19 cellular contexts compared by ENCODE assay signal in genomic region chr5:98638701-98639100, GRCh38.
DNase-seq lines count a peak whose midpoint lies in the region; ATAC-seq, FAIRE-seq and TF ChIP-seq lines count a peak whose summit lies in the region.
"Had no signal": no experiment of that assay in that cellular context is flagged by ENCODE, and none has a peak within 500 bp of the region (broad histone marks: within the 10 kb centered on the region; RNA-seq: fewer than 3 reads in every experiment).

No MANE protein-coding gene starts in this region.

- H3K4me3 ChIP-seq in right cardiac atrium (ENCODE audit: low read length) (no peak overlapping the region), heart right ventricle (no peak overlapping the region), kidney (ENCODE audit: low read length in 2 of 2) (no peak overlapping the region)
- H3K4me3 ChIP-seq: K562, PC-9, vagina had no signal

- 29% methylated on average over 1 of the region's 1 CpG for WGBS in right cardiac atrium
- WGBS in heart right ventricle, 2 donors, result 51 to 52% methylated on average over 1 of the region's 1 CpG

- no peaks in the 10 kb centered on the region for H3K27me3 Mint-ChIP-seq in natural killer cell treated with Interleukin-12 subunit alpha and Interleukin-12 subunit beta and Interleukin-15 and Interleukin-18, amount 100 ng/mL, for 72 hours
- H3K27me3 Mint-ChIP-seq in activated T-cell treated with anti-CD3 and anti-CD28 coated beads, Interleukin-2, amount 50 U/mL, for 24 hours, result peaks cover 2% of the 10 kb centered on the region
- no peaks in the 10 kb centered on the region for H3K27me3 Mint-ChIP-seq in nephron progenitor cell (ENCODE audit: low read depth, poor library complexity)
- H3K27me3 Mint-ChIP-seq: activated B cell treated with CpG ODN at 0.5 μM for 24 hours had no signal

- peak; percentile 31 to 80 for ATAC-seq in right cardiac atrium
- ATAC-seq in heart right ventricle, result no peak
- no peak for ATAC-seq in natural killer cell treated with Interleukin-12 subunit alpha and Interleukin-12 subunit beta and Interleukin-15 and Interleukin-18, amount 100 ng/mL, for 72 hours
- ATAC-seq: K562, natural killer cell had no signal

- H3K27me3 ChIP-seq in right cardiac atrium (ENCODE audit: control insufficient read depth, insufficient read depth) (no peaks in the 10 kb centered on the region), heart right ventricle (no peaks in the 10 kb centered on the region)
- H3K27me3 ChIP-seq: vagina had no signal

- H3K36me3 ChIP-seq in heart right ventricle (no peaks in the 10 kb centered on the region), kidney (ENCODE audit: control insufficient read depth in 1 of 2, insufficient read depth in 2 of 2, low read length in 2 of 2) (no peaks in the 10 kb centered on the region)
- H3K36me3 ChIP-seq: vagina had no signal

- no peak for FAIRE-seq in kidney (lab: Jason Lieb, UNC)
- FAIRE-seq: K562 had no signal

- intact Hi-C loops in right cardiac atrium (cut with DNase I), result no loop called here
- intact Hi-C loops in heart right ventricle (cut with DNase I), result no loop called here
- intact Hi-C loops in kidney (cut with DNase I), result no loop called here

- TF ChIP-seq CTCF in heart right ventricle (IDR thresholded peaks at IDR 0.05) (no peak), kidney (IDR thresholded peaks at IDR 0.05; ENCODE audit: borderline replicate concordance, extremely low read depth, insufficient read depth) (no peak), nephron progenitor cell (IDR thresholded peaks at IDR 0.05) (no peak)

- H3K4me1 ChIP-seq in right cardiac atrium (ENCODE audit: control insufficient read depth, insufficient read depth, low read length) (no peaks in the 10 kb centered on the region), heart right ventricle (peaks cover 0 to 15% (median 0%) of the 10 kb centered on the region in 9 donors), kidney (ENCODE audit: control insufficient read depth in 1 of 2, insufficient read depth in 1 of 2, low read depth in 1 of 2, low read length in 2 of 2) (no peaks in the 10 kb centered on the region)
- H3K4me1 ChIP-seq: vagina had no signal

- no peaks in the 10 kb centered on the region for H3K4me1 Mint-ChIP-seq in natural killer cell treated with Interleukin-12 subunit alpha and Interleukin-12 subunit beta and Interleukin-15 and Interleukin-18, amount 100 ng/mL, for 72 hours (ENCODE audit: low read depth in 2 of 2)
- H3K4me1 Mint-ChIP-seq in activated T-cell treated with anti-CD3 and anti-CD28 coated beads, Interleukin-2, amount 50 U/mL, for 24 hours (ENCODE audit: low read depth), result no peaks in the 10 kb centered on the region
- H3K4me1 Mint-ChIP-seq in nephron progenitor cell, result peaks cover 10% of the 10 kb centered on the region
- H3K4me1 Mint-ChIP-seq: activated B cell treated with CpG ODN at 0.5 μM for 24 hours; activated naive CD4-positive, alpha-beta T cell treated with anti-CD3 and anti-CD28 coated beads, Interleukin-2, amount 50 U/mL, for 24 hours; natural killer cell had no signal

- no peaks in the 10 kb centered on the region for H3K36me3 Mint-ChIP-seq in natural killer cell treated with Interleukin-12 subunit alpha and Interleukin-12 subunit beta and Interleukin-15 and Interleukin-18, amount 100 ng/mL, for 72 hours
- H3K36me3 Mint-ChIP-seq in activated T-cell treated with anti-CD3 and anti-CD28 coated beads, Interleukin-2, amount 50 U/mL, for 24 hours (ENCODE audit: low read depth), result no peaks in the 10 kb centered on the region
- H3K36me3 Mint-ChIP-seq in nephron progenitor cell (ENCODE audit: low read depth), result no peaks in the 10 kb centered on the region
- H3K36me3 Mint-ChIP-seq: activated naive CD4-positive, alpha-beta T cell treated with anti-CD3 and anti-CD28 coated beads, Interleukin-2, amount 50 U/mL, for 24 hours; natural killer cell had no signal

- H3K27ac ChIP-seq in right cardiac atrium (ENCODE audit: low read length), result no peak overlapping the region
- H3K27ac ChIP-seq in heart right ventricle, result no peak overlapping the region
- H3K27ac ChIP-seq in kidney (ENCODE audit: low read depth in 2 of 2, low read length in 2 of 2), result no peak overlapping the region
- H3K27ac ChIP-seq: epithelial cell of prostate, PC-9, vagina had no signal

- no peak overlapping the region for H3K4me3 Mint-ChIP-seq in natural killer cell treated with Interleukin-12 subunit alpha and Interleukin-12 subunit beta and Interleukin-15 and Interleukin-18, amount 100 ng/mL, for 72 hours
- no peak overlapping the region for H3K4me3 Mint-ChIP-seq in activated T-cell treated with anti-CD3 and anti-CD28 coated beads, Interleukin-2, amount 50 U/mL, for 24 hours
- H3K4me3 Mint-ChIP-seq in nephron progenitor cell, result no peak overlapping the region
- H3K4me3 Mint-ChIP-seq: activated B cell treated with CpG ODN at 0.5 μM for 24 hours; activated naive CD4-positive, alpha-beta T cell treated with anti-CD3 and anti-CD28 coated beads, Interleukin-2, amount 50 U/mL, for 24 hours; natural killer cell had no signal

- DNase-seq in right cardiac atrium (peak; percentile 26 to 86 (median 67)), heart right ventricle (no peak), amniotic epithelial cell (ENCODE audit: low read depth) (peak; percentile 94), kidney (peak; percentile 48), nephron progenitor cell (no peak)
- no peak for DNase-seq in natural killer cell treated with Interleukin-12 subunit alpha and Interleukin-12 subunit beta and Interleukin-15 and Interleukin-18, amount 100 ng/mL, for 72 hours (ENCODE audit: low spot score)
- no peak for DNase-seq in activated T-cell treated with anti-CD3 and anti-CD28 coated beads, Interleukin-2, amount 50 U/mL, for 24 hours
- no peak for DNase-seq in activated T-cell treated with anti-CD3 and anti-CD28 coated beads, Interleukin-2, amount 50 U/mL, for 48 hours
- DNase-seq: activated B cell treated with CpG ODN at 0.5 μM for 24 hours; H7; hippocampal formation; natural killer cell; NCI-H510A; PC-9; stimulated activated naive CD4-positive, alpha-beta T cell treated with Interleukin-2 at 50 U/mL for 16 hours had no signal

- H3K9ac ChIP-seq in kidney (ENCODE audit: low read length in 2 of 2), result no peak overlapping the region

- H3K9me3 Mint-ChIP-seq in natural killer cell treated with Interleukin-12 subunit alpha and Interleukin-12 subunit beta and Interleukin-15 and Interleukin-18, amount 100 ng/mL, for 72 hours, result no peaks in the 10 kb centered on the region
- no peaks in the 10 kb centered on the region for H3K9me3 Mint-ChIP-seq in activated T-cell treated with anti-CD3 and anti-CD28 coated beads, Interleukin-2, amount 50 U/mL, for 24 hours
- no peaks in the 10 kb centered on the region for H3K9me3 Mint-ChIP-seq in nephron progenitor cell
- H3K9me3 Mint-ChIP-seq: activated B cell treated with CpG ODN at 0.5 μM for 24 hours; activated naive CD4-positive, alpha-beta T cell treated with anti-CD3 and anti-CD28 coated beads, Interleukin-2, amount 50 U/mL, for 24 hours had no signal

- no peak overlapping the region for H3K27ac Mint-ChIP-seq in natural killer cell treated with Interleukin-12 subunit alpha and Interleukin-12 subunit beta and Interleukin-15 and Interleukin-18, amount 100 ng/mL, for 72 hours
- H3K27ac Mint-ChIP-seq in activated T-cell treated with anti-CD3 and anti-CD28 coated beads, Interleukin-2, amount 50 U/mL, for 24 hours, result no peak overlapping the region
- no peak overlapping the region for H3K27ac Mint-ChIP-seq in nephron progenitor cell
- H3K27ac Mint-ChIP-seq: activated B cell treated with CpG ODN at 0.5 μM for 24 hours; activated naive CD4-positive, alpha-beta T cell treated with anti-CD3 and anti-CD28 coated beads, Interleukin-2, amount 50 U/mL, for 24 hours; natural killer cell had no signal

- H3K9me3 ChIP-seq in right cardiac atrium (ENCODE audit: control insufficient read depth, low read length) (no peaks in the 10 kb centered on the region), heart right ventricle (no peaks in the 10 kb centered on the region), kidney (ENCODE audit: control insufficient read depth in 1 of 2, low read length in 2 of 2) (no peaks in the 10 kb centered on the region)
- H3K9me3 ChIP-seq: vagina had no signal

Comparison
In these comparisons a context has a peak if more than half of its experiments do, and no peak if none do; other contexts are left out.
1. ATAC-seq: peak in right cardiac atrium (2 of 2); none in heart right ventricle (0 of 8) and natural killer cell treated with Interleukin-12 subunit alpha and Interleukin-12 subunit beta and Interleukin-15 and Interleukin-18, amount 100 ng/mL, for 72 hours (0 of 2).
2. DNase-seq: peak in right cardiac atrium (3 of 3), amniotic epithelial cell (single experiment) and kidney (single experiment); none in heart right ventricle (0 of 2), natural killer cell treated with Interleukin-12 subunit alpha and Interleukin-12 subunit beta and Interleukin-15 and Interleukin-18, amount 100 ng/mL, for 72 hours (single experiment), activated T-cell treated with anti-CD3 and anti-CD28 coated beads, Interleukin-2, amount 50 U/mL, for 24 hours (single experiment), nephron progenitor cell (single experiment) and activated T-cell treated with anti-CD3 and anti-CD28 coated beads, Interleukin-2, amount 50 U/mL, for 48 hours (0 of 2).